ENCODE assay signal across 19 cellular contexts in the genomic region with DNA sequence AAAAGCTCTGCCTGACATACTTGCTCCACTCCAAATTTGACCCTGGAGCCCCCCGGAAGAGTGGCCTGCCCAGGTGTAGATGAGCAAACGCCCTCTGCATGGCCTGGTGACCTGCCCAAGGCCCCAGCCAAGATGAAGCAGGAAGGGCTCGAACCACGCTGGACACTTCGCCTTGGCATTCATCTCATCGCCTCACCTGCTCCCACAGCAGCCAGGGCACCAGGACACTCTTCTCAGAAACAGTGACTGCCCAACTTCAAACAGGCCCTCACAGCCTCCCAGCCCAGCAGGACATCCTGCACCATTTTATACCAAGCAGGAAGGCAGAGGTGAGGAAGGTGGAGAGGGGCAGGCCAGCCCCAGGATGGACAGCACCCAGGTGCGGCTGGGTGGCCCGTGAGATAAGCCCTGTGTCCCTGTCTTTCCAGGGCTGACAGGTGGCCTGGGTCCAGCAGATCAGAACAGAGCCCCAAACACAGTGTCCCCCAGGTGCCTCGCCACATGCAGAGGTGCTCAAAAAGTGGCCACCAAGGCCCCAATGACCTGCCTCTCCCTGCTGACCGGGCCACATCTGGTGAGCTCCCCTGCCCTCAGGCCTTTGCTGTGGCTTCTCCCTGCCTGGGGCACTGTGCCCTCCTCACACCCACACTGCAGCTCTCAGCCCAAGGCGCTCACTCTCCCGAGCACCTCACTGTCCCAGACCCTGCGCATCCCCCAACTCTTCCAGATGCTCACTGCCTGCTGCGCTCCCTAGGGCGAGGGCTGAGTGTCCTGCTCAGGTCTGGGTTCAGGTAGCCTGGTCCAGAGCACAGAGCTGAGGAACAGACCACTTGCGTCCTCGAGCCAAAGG. TPM values are rescaled to one million over a fixed set of nuclear protein-coding genes. Genes with fewer than 3 reads are reported as not detected.
DNase-seq lines count a peak whose midpoint lies in the region; ATAC-seq and TF ChIP-seq lines count a peak whose summit lies in the region.
"Had no signal": no experiment of that assay in that cellular context is flagged by ENCODE, and none has a peak within 500 bp of the region (broad histone marks: within the 10 kb centered on the region; RNA-seq: fewer than 3 reads in every experiment).

No MANE protein-coding gene starts in this region.

- no peak overlapping the region for H3K4me3 ChIP-seq in CD8-positive, alpha-beta memory T cell (ENCODE audit: low read length)

- ATAC-seq in activated naive CD8-positive, alpha-beta T cell treated with anti-CD3 and anti-CD28 coated beads, Interleukin-2, amount 10 ng/mL, durations not matched to agents 7 days and 5 days (ENCODE audit: low read depth), result no peak
- ATAC-seq in left colon, result no peak
- no peak for ATAC-seq in stimulated activated effector memory CD8-positive, alpha-beta T cell treated with anti-CD3 and anti-CD28 coated beads, Interleukin-12 subunit alpha, Interleukin-12 subunit beta, amount 100 ng/mL, for 72 hours
- ATAC-seq in HG02885 (IDR thresholded peaks at IDR 0.05; ENCODE audit: poor library complexity, unreplicated experiment), result no peak

- H3K27me3 Mint-ChIP-seq in CD8-positive, alpha-beta memory T cell, result no peaks in the 10 kb centered on the region
- no peaks in the 10 kb centered on the region for H3K27me3 Mint-ChIP-seq in activated naive CD8-positive, alpha-beta T cell treated with anti-CD3 and anti-CD28 coated beads, Interleukin-2, amount 10 ng/mL, durations not matched to agents 7 days and 5 days
- H3K27me3 Mint-ChIP-seq in immature natural killer cell (ENCODE audit: low read depth in 3 of 3), result peaks cover 2% of the 10 kb centered on the region in 3 donors

- peaks cover 54 to 83% (median 73%) of the 10 kb centered on the region in 3 donors for H3K4me1 Mint-ChIP-seq in CD8-positive, alpha-beta memory T cell
- peaks cover 37% of the 10 kb centered on the region for H3K4me1 Mint-ChIP-seq in activated naive CD8-positive, alpha-beta T cell treated with anti-CD3 and anti-CD28 coated beads, Interleukin-2, amount 10 ng/mL, durations not matched to agents 7 days and 5 days
- H3K4me1 Mint-ChIP-seq in stimulated activated effector memory CD8-positive, alpha-beta T cell treated with anti-CD3 and anti-CD28 coated beads, Interleukin-12 subunit alpha, Interleukin-12 subunit beta, amount 100 ng/mL, for 72 hours, result peaks cover 65% of the 10 kb centered on the region
- H3K4me1 Mint-ChIP-seq in immature natural killer cell, result peaks cover 62 to 70% of the 10 kb centered on the region in 2 donors

- no peak overlapping the region for H3K27ac ChIP-seq in CD8-positive, alpha-beta memory T cell (ENCODE audit: low read depth, low read length)
- H3K27ac ChIP-seq: HL-60 had no signal

- peaks cover 9% of the 10 kb centered on the region for H3K36me3 ChIP-seq in CD8-positive, alpha-beta memory T cell (ENCODE audit: insufficient read depth, low read length)

- intact Hi-C loops in left colon (cut with DNase I, micrococcal nuclease), result no loop called here

- POLR2A ChIA-PET in CD8-positive, alpha-beta memory T cell (lab: Charles Lee), result no interaction called here
- POLR2A ChIA-PET in activated naive CD8-positive, alpha-beta T cell treated with anti-CD3 and anti-CD28 coated beads, Interleukin-2, amount 10 ng/mL, durations not matched to agents 7 days and 5 days (lab: Charles Lee), result no interaction called here
- POLR2A ChIA-PET in GM10248 (lab: Yijun Ruan, JAX), result no interaction called here

- H3K4me1 ChIP-seq in CD8-positive, alpha-beta memory T cell (ENCODE audit: insufficient read depth, low read length), result peaks cover 30% of the 10 kb centered on the region

- H3K27ac Mint-ChIP-seq in CD8-positive, alpha-beta memory T cell, result peak overlapping the region in 6 of 8 donors; percentile 42 to 86 (median 78)
- H3K27ac Mint-ChIP-seq in activated naive CD8-positive, alpha-beta T cell treated with anti-CD3 and anti-CD28 coated beads, Interleukin-2, amount 10 ng/mL, durations not matched to agents 7 days and 5 days, result peak overlapping the region; percentile 45
- peak overlapping the region; percentile 89 for H3K27ac Mint-ChIP-seq in stimulated activated effector memory CD8-positive, alpha-beta T cell treated with anti-CD3 and anti-CD28 coated beads, Interleukin-12 subunit alpha, Interleukin-12 subunit beta, amount 100 ng/mL, for 72 hours
- peak overlapping the region in 2 of 6 donors; percentile 30 to 85 for H3K27ac Mint-ChIP-seq in immature natural killer cell
- H3K27ac Mint-ChIP-seq: H9 had no signal

- H3K4me3 Mint-ChIP-seq in CD8-positive, alpha-beta memory T cell, result peak overlapping the region in 1 of 7 donors; percentile 82
- H3K4me3 Mint-ChIP-seq in activated naive CD8-positive, alpha-beta T cell treated with anti-CD3 and anti-CD28 coated beads, Interleukin-2, amount 10 ng/mL, durations not matched to agents 7 days and 5 days, result no peak overlapping the region
- no peak overlapping the region for H3K4me3 Mint-ChIP-seq in stimulated activated effector memory CD8-positive, alpha-beta T cell treated with anti-CD3 and anti-CD28 coated beads, Interleukin-12 subunit alpha, Interleukin-12 subunit beta, amount 100 ng/mL, for 72 hours
- H3K4me3 Mint-ChIP-seq in immature natural killer cell, result no peak overlapping the region
- H3K4me3 Mint-ChIP-seq: H9 had no signal

- no peaks in the 10 kb centered on the region for H3K27me3 ChIP-seq in CD8-positive, alpha-beta memory T cell (ENCODE audit: insufficient read depth, low read length, poor library complexity, severe bottlenecking)

- no peaks in the 10 kb centered on the region for H3K9me3 ChIP-seq in CD8-positive, alpha-beta memory T cell (ENCODE audit: low read length)

- CTCF ChIA-PET in CD8-positive, alpha-beta memory T cell (lab: Charles Lee), result interaction anchor here (1.1 kb wide), 2 partner anchors 8 to 57 kb away, joined by 3 read pairs; no protein-coding TSS in a partner anchor
- CTCF ChIA-PET in GM10248 (lab: Yijun Ruan, JAX), result interaction anchor here (0.9 to 1.1 kb wide), 2 partner anchors 55 to 57 kb away, joined by 4 to 5 read pairs; no protein-coding TSS in a partner anchor

- H3K36me3 Mint-ChIP-seq in CD8-positive, alpha-beta memory T cell, result peaks cover 0 to 68% (median 0%) of the 10 kb centered on the region in 3 donors
- H3K36me3 Mint-ChIP-seq in activated naive CD8-positive, alpha-beta T cell treated with anti-CD3 and anti-CD28 coated beads, Interleukin-2, amount 10 ng/mL, durations not matched to agents 7 days and 5 days, result peaks cover 16% of the 10 kb centered on the region
- no peaks in the 10 kb centered on the region for H3K36me3 Mint-ChIP-seq in stimulated activated effector memory CD8-positive, alpha-beta T cell treated with anti-CD3 and anti-CD28 coated beads, Interleukin-12 subunit alpha, Interleukin-12 subunit beta, amount 100 ng/mL, for 72 hours
- H3K36me3 Mint-ChIP-seq in immature natural killer cell, result peaks cover 0 to 4% (median 0%) of the 10 kb centered on the region in 3 donors

- TF ChIP-seq CTCF in GM10248 (IDR thresholded peaks at IDR 0.05; ENCODE audit: control extremely low read depth, extremely low read depth, low read depth, missing control alignments), result no peak

- DNase-seq in CD8-positive, alpha-beta memory T cell, result peak in 1 of 5 donors; percentile 39
- DNase-seq in activated naive CD8-positive, alpha-beta T cell treated with anti-CD3 and anti-CD28 coated beads, Interleukin-2, amount 10 ng/mL, durations not matched to agents 7 days and 5 days, result peak; percentile 19
- DNase-seq in left colon (peak; percentile 7 to 19), AG08396 (ENCODE audit: low spot score) (no peak), immature natural killer cell (no peak), GM10248 (ENCODE audit: extremely low spot score) (no peak)
- DNase-seq in stimulated activated effector memory CD8-positive, alpha-beta T cell treated with anti-CD3 and anti-CD28 coated beads, Interleukin-12 subunit alpha, Interleukin-12 subunit beta, amount 100 ng/mL, for 72 hours (ENCODE audit: low spot score in 2 of 2), result no peak
- DNase-seq: activated CD4-positive, alpha-beta T cell treated with anti-CD3 and anti-CD28 coated beads, Interleukin-2, amount 50 U/mL, for 4 hours; activated naive CD4-positive, alpha-beta T cell; H9; mesendoderm; NCI-H2081; stimulated activated CD4-positive, alpha-beta T cell treated with anti-CD3 and anti-CD28 coated beads, Interleukin-2, amount 100 ng/mL, for 48 hours; T1000 had no signal

- H3K9me3 Mint-ChIP-seq in CD8-positive, alpha-beta memory T cell, result no peaks in the 10 kb centered on the region
- H3K9me3 Mint-ChIP-seq in activated naive CD8-positive, alpha-beta T cell treated with anti-CD3 and anti-CD28 coated beads, Interleukin-2, amount 10 ng/mL, durations not matched to agents 7 days and 5 days, result no peaks in the 10 kb centered on the region
- no peaks in the 10 kb centered on the region for H3K9me3 Mint-ChIP-seq in stimulated activated effector memory CD8-positive, alpha-beta T cell treated with anti-CD3 and anti-CD28 coated beads, Interleukin-12 subunit alpha, Interleukin-12 subunit beta, amount 100 ng/mL, for 72 hours
- H3K9me3 Mint-ChIP-seq in immature natural killer cell, result no peaks in the 10 kb centered on the region
- H3K9me3 Mint-ChIP-seq: H9 had no signal

RNA-seq across cellular contexts. Expression of a gene that starts 7.2 kb away (rescaled TPM):
- total RNA-seq in CD8-positive, alpha-beta memory T cell, result 10 to 100 TPM; 24.5 to 24.8 TPM
- 59.6 TPM for polyA plus RNA-seq in CD8-positive, alpha-beta memory T cell
- total RNA-seq in activated naive CD8-positive, alpha-beta T cell treated with anti-CD3 and anti-CD28 coated beads, Interleukin-2, amount 10 ng/mL, durations not matched to agents 7 days and 5 days, result 10 to 100 TPM; 53.3 to 55.8 TPM
- total RNA-seq in left colon, result 10 to 100 TPM; 37.8 to 43.6 TPM
- polyA plus RNA-seq in immature natural killer cell, result 10 to 100 TPM; 66.6 to 85.2 (median 83.7) TPM

RNA-seq across cellular contexts. Expression of a gene that starts 31.2 kb away (rescaled TPM):
- not detected for total RNA-seq in CD8-positive, alpha-beta memory T cell
- not detected for polyA plus RNA-seq in CD8-positive, alpha-beta memory T cell
- total RNA-seq in activated naive CD8-positive, alpha-beta T cell treated with anti-CD3 and anti-CD28 coated beads, Interleukin-2, amount 10 ng/mL, durations not matched to agents 7 days and 5 days, result not detected
- total RNA-seq in left colon, result not detected
- not detected for polyA plus RNA-seq in immature natural killer cell
- total RNA-seq: chondrocyte, H9, pulmonary artery endothelial cell had no signal
- polyA plus RNA-seq: esophagus had no signal

RNA-seq across cellular contexts. Expression of a gene that starts 58.2 kb away (rescaled TPM):
- 10 to 100 TPM; 82.5 to 83.6 TPM for total RNA-seq in CD8-positive, alpha-beta memory T cell
- 228 TPM for polyA plus RNA-seq in CD8-positive, alpha-beta memory T cell
- total RNA-seq in activated naive CD8-positive, alpha-beta T cell treated with anti-CD3 and anti-CD28 coated beads, Interleukin-2, amount 10 ng/mL, durations not matched to agents 7 days and 5 days, result 10 to 100 TPM; 60.7 to 64.6 TPM
- 10 to 100 TPM; 44.5 to 53.4 TPM for total RNA-seq in left colon
- polyA plus RNA-seq in immature natural killer cell, result 1,000 to 10,000 TPM in 1 of 3 donors, 100 to 1,000 TPM in 2; 649 to 1,111 (median 667) TPM

Comparison
In these comparisons a context has a peak if more than half of its experiments do, and no peak if none do; other contexts are left out.
1. DNase-seq: peak in activated naive CD8-positive, alpha-beta T cell treated with anti-CD3 and anti-CD28 coated beads, Interleukin-2, amount 10 ng/mL, durations not matched to agents 7 days and 5 days (single experiment) and left colon (2 of 2); none in stimulated activated effector memory CD8-positive, alpha-beta T cell treated with anti-CD3 and anti-CD28 coated beads, Interleukin-12 subunit alpha, Interleukin-12 subunit beta, amount 100 ng/mL, for 72 hours (0 of 2), AG08396 (single experiment), immature natural killer cell (0 of 3) and GM10248 (single experiment).